ENCODE assay signal across 1 cellular context in the genomic region with DNA sequence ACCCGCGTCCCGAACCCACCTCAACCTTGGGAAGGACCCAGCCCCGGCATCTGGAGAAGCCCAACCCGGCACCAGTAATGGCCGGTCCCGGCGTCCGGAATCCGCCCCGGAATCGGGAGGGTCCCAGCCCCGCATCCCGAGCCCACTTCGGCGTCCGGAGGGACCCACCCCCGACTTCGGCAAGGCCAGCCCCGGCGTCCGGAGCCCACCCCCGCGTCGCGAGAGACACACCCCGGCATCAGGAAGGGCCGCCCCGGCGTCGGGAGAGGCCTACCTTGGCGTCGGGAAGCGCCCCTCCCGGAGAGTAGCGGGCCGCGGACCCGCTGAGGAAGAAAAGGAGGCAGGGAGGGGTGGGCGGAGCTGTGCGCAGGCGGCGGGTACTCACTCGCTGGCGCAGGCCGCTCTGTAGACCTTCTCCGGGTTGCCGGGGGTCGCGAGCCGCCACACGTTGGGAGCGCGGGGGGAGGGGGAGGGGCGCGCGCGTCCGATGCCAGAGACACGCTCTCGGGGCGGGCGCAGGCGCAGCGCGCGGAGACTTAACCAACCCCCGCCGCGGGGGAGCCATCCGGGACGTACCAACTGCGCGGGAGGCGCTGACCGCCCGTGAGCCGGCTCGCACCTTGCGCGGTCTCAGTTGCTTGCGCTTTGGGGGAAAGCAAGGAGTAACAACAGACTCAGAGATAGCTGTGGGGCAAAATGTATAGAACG.
TF ChIP-seq lines count a peak whose summit lies in the region.

A gene (minus strand): TSS at position 515 of the 708 bp plus-strand sequence. CDS start 24,164 bp downstream, outside the sequence.

TF ChIP-seq in neural cell, 6 proteins besides CTCF, POLR2A, EP300 and RAD21 (continued from another document):
- TF ChIP-seq TAF1 (IDR thresholded peaks at IDR 0.05; ENCODE audit: low read depth) (peak; percentile 85), MXI1 (conservative IDR thresholded peaks at IDR 0.05; ENCODE audit: poor library complexity, severe bottlenecking) (peak; percentile 80)
- TF ChIP-seq, protein P1, sequence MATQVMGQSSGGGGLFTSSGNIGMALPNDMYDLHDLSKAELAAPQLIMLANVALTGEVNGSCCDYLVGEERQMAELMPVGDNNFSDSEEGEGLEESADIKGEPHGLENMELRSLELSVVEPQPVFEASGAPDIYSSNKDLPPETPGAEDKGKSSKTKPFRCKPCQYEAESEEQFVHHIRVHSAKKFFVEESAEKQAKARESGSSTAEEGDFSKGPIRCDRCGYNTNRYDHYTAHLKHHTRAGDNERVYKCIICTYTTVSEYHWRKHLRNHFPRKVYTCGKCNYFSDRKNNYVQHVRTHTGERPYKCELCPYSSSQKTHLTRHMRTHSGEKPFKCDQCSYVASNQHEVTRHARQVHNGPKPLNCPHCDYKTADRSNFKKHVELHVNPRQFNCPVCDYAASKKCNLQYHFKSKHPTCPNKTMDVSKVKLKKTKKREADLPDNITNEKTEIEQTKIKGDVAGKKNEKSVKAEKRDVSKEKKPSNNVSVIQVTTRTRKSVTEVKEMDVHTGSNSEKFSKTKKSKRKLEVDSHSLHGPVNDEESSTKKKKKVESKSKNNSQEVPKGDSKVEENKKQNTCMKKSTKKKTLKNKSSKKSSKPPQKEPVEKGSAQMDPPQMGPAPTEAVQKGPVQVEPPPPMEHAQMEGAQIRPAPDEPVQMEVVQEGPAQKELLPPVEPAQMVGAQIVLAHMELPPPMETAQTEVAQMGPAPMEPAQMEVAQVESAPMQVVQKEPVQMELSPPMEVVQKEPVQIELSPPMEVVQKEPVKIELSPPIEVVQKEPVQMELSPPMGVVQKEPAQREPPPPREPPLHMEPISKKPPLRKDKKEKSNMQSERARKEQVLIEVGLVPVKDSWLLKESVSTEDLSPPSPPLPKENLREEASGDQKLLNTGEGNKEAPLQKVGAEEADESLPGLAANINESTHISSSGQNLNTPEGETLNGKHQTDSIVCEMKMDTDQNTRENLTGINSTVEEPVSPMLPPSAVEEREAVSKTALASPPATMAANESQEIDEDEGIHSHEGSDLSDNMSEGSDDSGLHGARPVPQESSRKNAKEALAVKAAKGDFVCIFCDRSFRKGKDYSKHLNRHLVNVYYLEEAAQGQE (IDR thresholded peaks at IDR 0.05; ENCODE audit: borderline replicate concordance): peak; percentile 69
